In the genomic region with DNA sequence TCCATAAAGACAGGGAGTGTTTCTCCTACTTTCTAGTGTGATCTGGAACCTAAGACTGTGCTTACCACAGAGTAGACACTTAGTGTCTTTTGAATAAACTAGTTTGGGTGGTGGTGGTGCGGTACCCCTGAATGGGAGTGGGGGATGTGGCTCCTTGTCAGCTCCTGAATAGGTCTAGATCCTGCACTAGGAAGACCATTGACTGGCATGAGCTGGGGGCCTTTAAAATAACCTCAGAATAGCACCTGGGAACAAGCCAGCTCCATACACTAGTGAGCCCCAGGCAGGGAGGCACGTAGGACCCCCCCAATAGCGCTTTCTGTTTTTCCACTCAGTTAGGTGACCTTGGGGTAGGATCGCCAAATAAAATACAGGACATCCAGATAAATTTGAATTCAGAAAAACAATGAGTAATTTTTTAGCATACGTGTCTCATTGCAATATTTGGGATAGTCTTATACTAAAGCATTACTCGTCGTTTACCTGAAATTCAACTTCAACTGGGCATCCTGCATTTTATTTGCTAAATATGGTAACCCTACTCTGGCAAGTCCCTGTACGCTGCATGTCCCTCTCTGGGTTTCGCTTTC, we compare ENCODE assay signal across 8 cellular contexts. TPM values are rescaled to one million over a fixed set of nuclear protein-coding genes. Genes with fewer than 3 reads are reported as not detected.
DNase-seq lines count a peak whose midpoint lies in the region; ATAC-seq and TF ChIP-seq lines count a peak whose summit lies in the region.

No MANE protein-coding gene starts in this region.

- H3K9me3 ChIP-seq in heart right ventricle: no peaks in the 10 kb centered on the region
- no peaks in the 10 kb centered on the region for H3K9me3 ChIP-seq in breast epithelium
- H3K9me3 ChIP-seq in mononuclear cell (ENCODE audit: low read depth, low read length): no peaks in the 10 kb centered on the region
- no peaks in the 10 kb centered on the region for H3K9me3 ChIP-seq in vagina

- TF ChIP-seq CTCF in heart right ventricle (IDR thresholded peaks at IDR 0.05): no peak
- TF ChIP-seq CTCF in breast epithelium (IDR thresholded peaks at IDR 0.05): no peak
- no peak for TF ChIP-seq CTCF in vagina (IDR thresholded peaks at IDR 0.05)

- no peak for ATAC-seq in heart right ventricle
- no peak for ATAC-seq in left ventricle myocardium superior

- 30 to 36% methylated on average over 9 of the region's 9 CpGs for WGBS in heart right ventricle, 2 donors

- H3K36me3 ChIP-seq in heart right ventricle: no peaks in the 10 kb centered on the region
- no peaks in the 10 kb centered on the region for H3K36me3 ChIP-seq in breast epithelium
- H3K36me3 ChIP-seq in vagina: no peaks in the 10 kb centered on the region

- peak overlapping the region; percentile 41 to 88 (median 74) for H3K4me3 ChIP-seq in heart right ventricle
- peak overlapping the region; percentile 64 to 79 (median 76) for H3K4me3 ChIP-seq in breast epithelium
- H3K4me3 ChIP-seq in mononuclear cell (ENCODE audit: low read length): peak overlapping the region; percentile 77
- peak overlapping the region; percentile 50 to 59 for H3K4me3 ChIP-seq in vagina

- peak overlapping the region in 9 of 10 donors; percentile 74 to 93 (median 86) for H3K27ac ChIP-seq in heart right ventricle
- H3K27ac ChIP-seq in breast epithelium: peak overlapping the region; percentile 88 to 91
- peak overlapping the region; percentile 82 for H3K27ac ChIP-seq in vagina

- H3K4me1 ChIP-seq in heart right ventricle (peaks cover 0 to 28% (median 22%) of the 10 kb centered on the region in 9 donors), breast epithelium (peaks cover 0 to 5% of the 10 kb centered on the region in 2 donors), mononuclear cell (ENCODE audit: insufficient read depth, low read length) (peaks cover 24% of the 10 kb centered on the region), vagina (peaks cover 21% of the 10 kb centered on the region)

- DNase-seq in heart right ventricle (no peak), left ventricle myocardium superior (no peak), breast epithelium (ENCODE audit: low spot score in 2 of 2) (no peak), vagina (ENCODE audit: extremely low spot score in 2 of 2) (peak; percentile 46 to 77), islet precursor cell (no peak), retina (no peak)
- DNase-seq in stimulated activated CD4-positive, alpha-beta T cell treated with anti-CD3 and anti-CD28 coated beads, Interleukin-4, amount 100 ng/mL, for 4 hours: no peak

- H3K27me3 ChIP-seq in heart right ventricle (no peaks in the 10 kb centered on the region), breast epithelium (no peaks in the 10 kb centered on the region), mononuclear cell (ENCODE audit: insufficient read depth, low read length) (no peaks in the 10 kb centered on the region), vagina (no peaks in the 10 kb centered on the region)

- intact Hi-C loops in heart right ventricle (cut with DNase I) (loop anchor here in 6 of 10 donors (5.0 to 10.0 kb wide), 5 partner anchors 56 to 348 kb away; a partner anchor contains a TSS), left ventricle myocardium superior (cut with micrococcal nuclease) (no loop called here), breast epithelium (cut with DNase I; ENCODE audit: low total_unique reads) (no loop called here), vagina (cut with DNase I) (no loop called here)

- no peak for TF ChIP-seq POLR2A in breast epithelium (IDR thresholded peaks at IDR 0.05)
- no peak for TF ChIP-seq POLR2A in vagina (IDR thresholded peaks at IDR 0.05)

RNA-seq across cellular contexts. Expression of a gene that starts 45.6 kb away (rescaled TPM):
- total RNA-seq in heart right ventricle (1 to 10 TPM; 1.5 to 6.9 (median 3.1) TPM), left ventricle myocardium superior (3.3 TPM), breast epithelium (10 to 100 TPM in 1 of 3 donors, 1 to 10 TPM in 2; 1.9 to 11.8 (median 7.9) TPM), mononuclear cell (1.6 TPM), vagina (7.9 TPM)
- 1 to 10 TPM; 1.1 to 1.2 TPM for polyA plus RNA-seq in heart right ventricle

RNA-seq across cellular contexts. Expression of a gene that starts 55.3 kb away (rescaled TPM):
- total RNA-seq in heart right ventricle: 1 to 10 TPM; 2.0 to 3.7 (median 2.8) TPM
- 1 to 10 TPM; 2.4 to 2.5 TPM for polyA plus RNA-seq in heart right ventricle
- 2.0 TPM for total RNA-seq in left ventricle myocardium superior
- 10 to 100 TPM in 1 of 3 donors, 1 to 10 TPM in 2; 4.3 to 10.8 (median 7.2) TPM for total RNA-seq in breast epithelium
- 9.9 TPM for total RNA-seq in mononuclear cell
- total RNA-seq in vagina: 8.8 TPM

Comparison
In these comparisons a context has a peak if more than half of its experiments do, and no peak if none do; other contexts are left out.
1. intact Hi-C loops: an anchor here in heart right ventricle (5.0 to 10.0 kb wide); none called in left ventricle myocardium superior, breast epithelium and vagina.
2. DNase-seq: peak in vagina (2 of 2); none in heart right ventricle (0 of 2), left ventricle myocardium superior (single experiment), breast epithelium (0 of 2), islet precursor cell (single experiment), retina (single experiment) and stimulated activated CD4-positive, alpha-beta T cell treated with anti-CD3 and anti-CD28 coated beads, Interleukin-4, amount 100 ng/mL, for 4 hours (0 of 2).
3. Peak in every context shown above with its lines, with median percentiles within 50 percentile points of each other: H3K27ac ChIP-seq and H3K4me3 ChIP-seq.